In genomic region chr1:149850732-149851345, GRCh38 we compare ENCODE assay signal across 8 cellular contexts. TPM values are rescaled to one million over a fixed set of nuclear protein-coding genes. Genes with fewer than 3 reads are reported as not detected.
DNase-seq lines count a peak whose midpoint lies in the region; ATAC-seq, FAIRE-seq and TF ChIP-seq lines count a peak whose summit lies in the region.
"Not testable (repeated sequence)": the region's sequence is repeated elsewhere in the genome, so short reads cannot be mapped to it uniquely, and the experiment has no call there.

No MANE protein-coding gene starts in this region.

- H3K9me3 ChIP-seq in IMR-90 (ENCODE audit: control insufficient read depth, insufficient read depth, low read length); GM12878 (replicated peaks; ENCODE audit: control insufficient read depth, insufficient read depth, low read length); left lung; aorta (ENCODE audit: control insufficient read depth, low read length): not testable (repeated sequence)

- H2AK9ac ChIP-seq in IMR-90 (replicated peaks; ENCODE audit: low read depth, low read length, poor library complexity): not testable (repeated sequence)

- not testable (repeated sequence) for H4K5ac ChIP-seq in IMR-90 (ENCODE audit: low read depth, low read length)

- not testable (repeated sequence) for H4K20me1 ChIP-seq in IMR-90 (ENCODE audit: insufficient read depth, low read length); GM12878 (ENCODE audit: control insufficient read depth, insufficient read depth)

- not testable (repeated sequence) for H2BK5ac ChIP-seq in IMR-90 (ENCODE audit: low read depth, low read length, poor library complexity, severe bottlenecking)

- H4K91ac ChIP-seq in IMR-90 (ENCODE audit: insufficient read depth, low read depth, low read length): not testable (repeated sequence)

- not testable (repeated sequence) for H3K4me2 ChIP-seq in IMR-90 (ENCODE audit: low read depth, low read length); GM12878 (ENCODE audit: control insufficient read depth, insufficient read depth)

- POLR2A ChIA-PET in IMR-90 (lab: Charles Lee; ENCODE audit: unreplicated experiment); GM12878 (lab: Charles Lee): not testable (repeated sequence)

- RAD21 ChIA-PET in GM12878 (lab: Charles Lee; ENCODE audit: unreplicated experiment): not testable (repeated sequence)

- not testable (repeated sequence) for H3K9ac ChIP-seq in IMR-90 (ENCODE audit: low read depth, low read length); GM12878 (ENCODE audit: control insufficient read depth, insufficient read depth, low read length)

- H2AFZ ChIP-seq in IMR-90 (replicated peaks; ENCODE audit: low read length, poor library complexity); GM12878 (ENCODE audit: control insufficient read depth, low read depth, low read length): not testable (repeated sequence)

- intact Hi-C loops in IMR-90 (cut with micrococcal nuclease); GM12878 (cut with micrococcal nuclease; ENCODE audit: unreplicated experiment); left lung (cut with DNase I); aorta (cut with DNase I): not testable (repeated sequence)

- not testable (repeated sequence) for H3K14ac ChIP-seq in IMR-90 (replicated peaks; ENCODE audit: low read depth, low read length)

- not testable (repeated sequence) for TF ChIP-seq POLR2A in IMR-90 (IDR thresholded peaks at IDR 0.05; ENCODE audit: low read depth, low read length); GM12878 (IDR thresholded peaks at IDR 0.05; ENCODE audit: low read depth, low read length)

- in situ Hi-C loops in IMR-90 (cut with MboI; ENCODE audit: low sequenced_read_pairs); GM12878 (cut with MboI): not testable (repeated sequence)

- not testable (repeated sequence) for BruUV-seq in IMR-90 (replicated peaks; lab: Mats Ljungman, UMichigan)
- BruUV-seq in GM12878 (replicated peaks; lab: Mats Ljungman, UMichigan): TSS peak; percentile 97

- H3K9me1 ChIP-seq in IMR-90 (ENCODE audit: insufficient read depth, low read length): not testable (repeated sequence)

- no CpG with 5 or more reads among the region's 62 CpGs for WGBS in IMR-90 (ENCODE audit: extremely low coverage in 2 of 2, insufficient read length in 1 of 2), 2 experiments
- no CpG with 5 or more reads among the region's 62 CpGs for WGBS in GM12878 (ENCODE audit: insufficient coverage, insufficient replicate concordance, low lambda C conversion rate, missing lambda C conversion rate)
- WGBS in aorta, 2 donors: no CpG with 5 or more reads among the region's 62 CpGs

- SMC1A ChIA-PET in GM12878 (lab: Charles Lee; ENCODE audit: uncharacterized antibody, unreplicated experiment): not testable (repeated sequence)

- not testable (repeated sequence) for TF ChIP-seq RAD21 in IMR-90 (IDR thresholded peaks at IDR 0.05; ENCODE audit: low read length); GM12878 (IDR thresholded peaks at IDR 0.05; ENCODE audit: insufficient read depth, low read depth, low read length)

- not testable (repeated sequence) for H2AK5ac ChIP-seq in IMR-90 (ENCODE audit: low read depth, low read length)

- H2BK15ac ChIP-seq in IMR-90 (ENCODE audit: low read depth, low read length): not testable (repeated sequence)

- H3K79me2 ChIP-seq in GM12878 (ENCODE audit: control insufficient read depth, insufficient read depth, low read length): peaks cover 43% of the 10 kb centered on the region

- not testable (repeated sequence) for H3K4me3 ChIP-seq in IMR-90 (ENCODE audit: insufficient read depth, low read depth, low read length); GM12878; left lung; aorta (ENCODE audit: low read length in 2 of 2)

- not testable (repeated sequence) for H3K4me1 ChIP-seq in IMR-90 (ENCODE audit: control insufficient read depth, insufficient read depth, low read length); aorta (ENCODE audit: control insufficient read depth in 1 of 2, insufficient read depth in 2 of 2, low read length in 2 of 2)
- H3K4me1 ChIP-seq in GM12878 (ENCODE audit: control insufficient read depth, insufficient read depth, low read length) (peaks cover 18% of the 10 kb centered on the region), left lung (peaks cover 16 to 38% of the 10 kb centered on the region in 2 donors)

- ATAC-seq in GM18511 (IDR thresholded peaks at IDR 0.05; ENCODE audit: unreplicated experiment) (peak; percentile 64), GM19455 (IDR thresholded peaks at IDR 0.05; ENCODE audit: unreplicated experiment) (peak; percentile 52), HG02588 (IDR thresholded peaks at IDR 0.05; ENCODE audit: unreplicated experiment) (peak; percentile 51), HG03097 (IDR thresholded peaks at IDR 0.05; ENCODE audit: low FRiP score, unreplicated experiment) (peak; percentile 48), IMR-90 (ENCODE audit: low read depth) (peak; percentile 73), GM12878 (peak; percentile 65), left lung (peak; percentile 78), aorta (ENCODE audit: low FRiP score) (peak; percentile 93)

- dilution Hi-C loops in IMR-90 (cut with HindIII; ENCODE audit: low sequenced_read_pairs, unreplicated experiment): not testable (repeated sequence)

- not testable (repeated sequence) for H2BK20ac ChIP-seq in IMR-90 (ENCODE audit: low read depth, low read length)

- not testable (repeated sequence) for TF ChIP-seq CTCF in IMR-90 (conservative IDR thresholded peaks at IDR 0.05; ENCODE audit: low read depth, low read length); GM12878 (IDR thresholded peaks at IDR 0.05 in 2 of 3, conservative IDR thresholded peaks at IDR 0.05 in 1 of 3; ENCODE audit: control insufficient read depth in 2 of 3, extremely low read depth in 1 of 3, insufficient read depth in 1 of 3, low read depth in 3 of 3, low read length in 3 of 3); left lung (IDR thresholded peaks at IDR 0.05)

- not testable (repeated sequence) for H3K56ac ChIP-seq in IMR-90 (ENCODE audit: extremely low read depth, insufficient read depth, low read length)

- DNase-seq in IMR-90; GM12878 (ENCODE audit: low read depth, low spot score); left lung; aorta: not testable (repeated sequence)

- H3K18ac ChIP-seq in IMR-90 (ENCODE audit: low read depth, low read length): not testable (repeated sequence)

- not testable (repeated sequence) for H3K27me3 ChIP-seq in IMR-90 (ENCODE audit: control insufficient read depth, insufficient read depth, low read length); GM12878 (replicated peaks in 1 of 2; ENCODE audit: control insufficient read depth in 2 of 2, insufficient read depth in 2 of 2, low read length in 1 of 2); left lung; aorta (ENCODE audit: control insufficient read depth in 1 of 2, insufficient read depth in 2 of 2, low read length in 1 of 2)

- CTCF ChIA-PET in IMR-90 (lab: Yijun Ruan, JAX); GM12878 (lab: Yijun Ruan, JAX): not testable (repeated sequence)

- peak; percentile 99 for FAIRE-seq in GM12878 (lab: Jason Lieb, UNC)

- H4K8ac ChIP-seq in IMR-90 (ENCODE audit: low read depth in 2 of 2, low read length in 2 of 2): not testable (repeated sequence)

- not testable (repeated sequence) for H2BK120ac ChIP-seq in IMR-90 (ENCODE audit: low read depth, low read length)

- not testable (repeated sequence) for TF ChIP-seq EP300 in GM12878 (IDR thresholded peaks at IDR 0.05; ENCODE audit: borderline replicate concordance in 1 of 2, control insufficient read depth in 1 of 2, low read depth in 2 of 2, low read length in 2 of 2)

- peaks cover 19 to 33% of the 10 kb centered on the region in 2 experiments for H3K79me1 ChIP-seq in IMR-90 (ENCODE audit: low read depth in 1 of 2, low read length in 2 of 2)

- not testable (repeated sequence) for H3K36me3 ChIP-seq in IMR-90 (ENCODE audit: control insufficient read depth, insufficient read depth, low read length); GM12878 (ENCODE audit: control insufficient read depth in 2 of 2, insufficient read depth in 2 of 2, low read length in 1 of 2); left lung; aorta (ENCODE audit: control insufficient read depth in 1 of 2, insufficient read depth in 2 of 2, low read length in 1 of 2)

- not testable (repeated sequence) for H3K27ac ChIP-seq in IMR-90 (ENCODE audit: insufficient read depth, low read length); GM12878 (ENCODE audit: control insufficient read depth, insufficient read depth); left lung; aorta (ENCODE audit: low read depth in 1 of 2, low read length in 2 of 2)

- H3K4ac ChIP-seq in IMR-90 (ENCODE audit: low read depth, low read length): not testable (repeated sequence)

- not testable (repeated sequence) for H3K23ac ChIP-seq in IMR-90 (ENCODE audit: low read depth, low read length)

RNA-seq across cellular contexts. Expression of gene BOLA1, which starts 48.5 kb away (rescaled TPM):
- total RNA-seq in IMR-90 (2012; rRNA removed): 3.4 and 4.4 TPM in 2 replicates
- 12.6 and 14.2 TPM in 2 replicates for polyA plus RNA-seq in IMR-90 (2012; rRNA removed)
- 19.5 and 20.0 TPM in 2 replicates for polyA plus RNA-seq in IMR-90 (2012; cell fraction: cytosol; rRNA removed)
- polyA plus RNA-seq in IMR-90 (2012; cell fraction: nucleus; rRNA removed; ENCODE audit: low replicate concordance): 14.7 and 18.9 TPM in 2 replicates
- 10.0 and 12.1 TPM in 2 replicates for total RNA-seq in GM12878 (2013; cell fraction: nucleolus; rRNA removed)
- 11.7 and 16.0 TPM in 2 replicates for total RNA-seq in GM12878 (2014; rRNA removed)
- total RNA-seq in GM12878 (2014; rRNA removed; fragmentation: Illumina TruSeq; extraction: Trizol): 7.0 and 7.5 TPM in 2 replicates
- total RNA-seq in GM12878 (2021): 12.8 and 15.1 TPM in 2 replicates
- polyA plus RNA-seq in GM12878 (2011; ENCODE audit: low read depth): 1.6 TPM
- polyA plus RNA-seq in GM12878 (2011; rRNA removed): 7.9 and 9.7 TPM in 2 replicates
- polyA plus RNA-seq in GM12878 (2011; cell fraction: cytosol; rRNA removed): 12.7 and 17.1 TPM in 2 replicates
- 21.0 and 23.7 TPM in 2 replicates for polyA plus RNA-seq in GM12878 (2011; cell fraction: nucleus; rRNA removed)
- 9.4 and 12.1 TPM in 2 replicates for polyA plus RNA-seq in GM12878 (2012)
- polyA plus RNA-seq in GM12878 (2014; fragmentation: Illumina TruSeq; extraction: Trizol): 4.6 and 5.4 TPM in 2 replicates
- 1 to 10 TPM in 1 of 2 experiments, under 1 TPM in 1; 0.74 to 4.3 TPM for polyA plus RNA-seq in GM12878 (2014; fragmentation: Nextera tagmentation; extraction: Ambion mirVana)
- polyA plus RNA-seq in GM12878 (2014; rRNA removed): 18.7 and 19.7 TPM in 2 replicates
- 10 to 100 TPM; 14.8 to 18.3 TPM for polyA plus RNA-seq in GM12878 (2016; fragmentation: Nextera tagmentation; extraction: Ambion mirVana)
- polyA minus RNA-seq in GM12878 (2011; rRNA and poly(A)+ RNA removed): 1.2 and 3.5 TPM in 2 replicates
- polyA minus RNA-seq in GM12878 (2011; cell fraction: cytosol; rRNA and poly(A)+ RNA removed): 1.8 and 5.1 TPM in 2 replicates
- 5.3 and 5.7 TPM in 2 replicates for polyA minus RNA-seq in GM12878 (2011; cell fraction: nucleus; rRNA and poly(A)+ RNA removed)
- 10 to 100 TPM; 11.4 to 13.1 TPM for total RNA-seq in left lung
- total RNA-seq in aorta: 10 to 100 TPM in 1 of 2 donors, 1 to 10 TPM in 1; 8.7 to 14.0 TPM
- polyA plus RNA-seq in aorta: 10 to 100 TPM; 22.3 to 26.6 TPM
